In the genomic region with DNA sequence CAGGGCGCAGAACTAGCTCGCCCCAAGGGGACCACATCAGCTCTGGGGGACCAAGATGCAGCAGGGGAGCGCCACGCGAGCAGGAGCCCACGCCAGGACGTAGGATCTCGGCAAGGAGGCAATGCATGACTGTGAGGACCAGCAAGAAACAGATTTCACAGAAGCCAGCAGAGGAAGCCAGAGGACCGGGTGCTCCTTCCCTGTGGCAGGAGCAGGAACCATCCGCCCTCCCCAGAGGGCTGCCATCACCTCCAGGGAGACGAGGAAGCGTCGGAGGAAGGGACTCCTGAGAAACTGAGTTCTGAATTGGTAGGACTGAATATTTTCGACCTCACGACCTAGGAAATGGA, we compare ENCODE assay signal across 1 cellular context.
TF ChIP-seq lines count a peak whose summit lies in the region.

No MANE protein-coding gene starts in this region.

TF ChIP-seq in HEK293T, 16 proteins besides CTCF, POLR2A, EP300 and RAD21 (continued from another document):
- no peak for TF ChIP-seq TARDBP (IDR thresholded peaks at IDR 0.05)
- TF ChIP-seq ZNF384 (IDR thresholded peaks at IDR 0.05) = no peak
